20 cellular contexts compared by ENCODE assay signal in the genomic region with DNA sequence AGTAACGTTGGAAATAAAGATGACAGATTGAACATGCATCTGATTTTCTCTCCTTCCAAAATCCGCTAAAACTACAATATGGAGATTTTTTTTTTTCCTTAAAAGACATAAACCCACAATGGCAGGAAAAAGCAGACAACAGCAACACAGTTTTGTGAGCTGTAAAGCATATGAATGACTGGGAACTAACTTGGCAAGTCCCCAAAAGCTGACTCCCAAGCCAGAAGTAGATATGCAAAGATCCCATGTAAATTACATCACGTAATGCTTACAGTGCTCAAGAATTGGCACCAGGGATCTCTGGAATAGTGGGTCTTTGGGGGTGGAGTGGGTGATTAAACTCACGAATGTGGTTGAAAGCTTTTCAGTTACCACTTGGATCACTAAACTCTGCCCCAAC.
A peak's percentile ranks its signal among the peaks of the same experiment; 100 is the strongest.
DNase-seq lines count a peak whose midpoint lies in the region; ATAC-seq and TF ChIP-seq lines count a peak whose summit lies in the region.
"Had no signal": no experiment of that assay in that cellular context is flagged by ENCODE, and none has a peak within 500 bp of the region (broad histone marks: within the 10 kb centered on the region; RNA-seq: fewer than 3 reads in every experiment).

No MANE protein-coding gene starts in this region.

- H3K27ac ChIP-seq in mammary epithelial cell (ENCODE audit: insufficient read depth, low read depth, low read length): no peak overlapping the region
- H3K27ac ChIP-seq: 22Rv1, A549, BLaER1 had no signal

- H3K36me3 ChIP-seq in mammary epithelial cell (ENCODE audit: insufficient read depth, low read length): no peaks in the 10 kb centered on the region

- no peaks in the 10 kb centered on the region for H4K20me1 ChIP-seq in mammary epithelial cell (ENCODE audit: insufficient read depth, low read length)
- H4K20me1 ChIP-seq: BLaER1 had no signal

- peak; percentile 17 for DNase-seq in MCF 10A (ENCODE audit: unreplicated experiment)
- no peak for DNase-seq in mammary epithelial cell
- DNase-seq in RKO (ENCODE audit: low spot score): peak; percentile 5
- DNase-seq in choroid plexus epithelial cell (ENCODE audit: low read depth): peak; percentile 10
- peak; percentile 0 for DNase-seq in retinal pigment epithelial cell (ENCODE audit: low read depth)
- no peak for DNase-seq in KG1 (lab: John Stamatoyannopoulos, UW)
- no peak for DNase-seq in activated naive CD8-positive, alpha-beta T cell treated with anti-CD3 and anti-CD28 coated beads, Interleukin-2, amount 50 U/mL, for 24 hours
- DNase-seq: AML-193; CD4-positive, alpha-beta memory T cell; DMS153; DMS79; EL; HCEC 1CT had no signal

- H3K9ac ChIP-seq in mammary epithelial cell (ENCODE audit: insufficient read depth, low read length): no peak overlapping the region
- H3K9ac ChIP-seq: BLaER1 had no signal

- H3K4me2 ChIP-seq in mammary epithelial cell (ENCODE audit: insufficient read depth, low read depth, low read length): no peak overlapping the region
- H3K4me2 ChIP-seq: A549, BLaER1, GM23338 had no signal

- no peak overlapping the region for H3K4me3 Mint-ChIP-seq in MCF 10A (ENCODE audit: unreplicated experiment)
- no peak overlapping the region for H3K4me3 Mint-ChIP-seq in activated naive CD8-positive, alpha-beta T cell treated with anti-CD3 and anti-CD28 coated beads, Interleukin-2, amount 50 U/mL, for 24 hours
- H3K4me3 Mint-ChIP-seq: CD14-positive monocyte; CD4-positive, alpha-beta memory T cell; GM23338 had no signal

- CTCF ChIA-PET in MCF 10A (lab: Yijun Ruan, JAX) (interaction anchor here (0.6 kb wide), 1 partner anchor 19 kb away, joined by 3 read pairs; no protein-coding TSS in a partner anchor), mammary epithelial cell (lab: Charles Lee; ENCODE audit: low non-redundant PET) (no interaction called here)

- H2AFZ ChIP-seq in mammary epithelial cell (ENCODE audit: low read depth, low read length): no peak overlapping the region
- H2AFZ ChIP-seq: GM23338 had no signal

- dilution Hi-C loops in mammary epithelial cell (cut with HindIII; ENCODE audit: low sequenced_read_pairs): no loop called here

- H3K27me3 Mint-ChIP-seq in MCF 10A (ENCODE audit: insufficient read depth, unreplicated experiment): peaks cover 42% of the 10 kb centered on the region
- H3K27me3 Mint-ChIP-seq in activated naive CD8-positive, alpha-beta T cell treated with anti-CD3 and anti-CD28 coated beads, Interleukin-2, amount 50 U/mL, for 24 hours: peaks cover 4% of the 10 kb centered on the region

- peaks cover 10% of the 10 kb centered on the region for H3K9me3 ChIP-seq in mammary epithelial cell (replicated peaks; ENCODE audit: insufficient read depth, low read length)

- no peaks in the 10 kb centered on the region for H3K27me3 ChIP-seq in mammary epithelial cell (ENCODE audit: insufficient read depth, low read length)
- H3K27me3 ChIP-seq: BLaER1 had no signal

- H3K4me1 Mint-ChIP-seq in MCF 10A (ENCODE audit: insufficient read depth, unreplicated experiment): no peaks in the 10 kb centered on the region
- H3K4me1 Mint-ChIP-seq in activated naive CD8-positive, alpha-beta T cell treated with anti-CD3 and anti-CD28 coated beads, Interleukin-2, amount 50 U/mL, for 24 hours: no peaks in the 10 kb centered on the region
- H3K4me1 Mint-ChIP-seq: CD14-positive monocyte; CD4-positive, alpha-beta memory T cell; GM23338 had no signal

- intact Hi-C loops in MCF 10A (cut with micrococcal nuclease) (no loop called here), mammary epithelial cell (cut with micrococcal nuclease) (no loop called here)

- no peak overlapping the region for H3K4me3 ChIP-seq in mammary epithelial cell (replicated peaks in 1 of 3; ENCODE audit: insufficient read depth in 1 of 3, low read depth in 2 of 3, low read length in 3 of 3)
- no peak overlapping the region for H3K4me3 ChIP-seq in choroid plexus epithelial cell (ENCODE audit: low read depth, low read length)
- H3K4me3 ChIP-seq in retinal pigment epithelial cell (ENCODE audit: low read length): no peak overlapping the region
- H3K4me3 ChIP-seq: A549, BLaER1, GM12878, GM23338 had no signal

- H3K79me2 ChIP-seq in mammary epithelial cell (ENCODE audit: insufficient read depth, low read length): no peaks in the 10 kb centered on the region

- TF ChIP-seq CTCF in MCF 10A (IDR thresholded peaks at IDR 0.05; ENCODE audit: unreplicated experiment) (no peak), mammary epithelial cell (conservative IDR thresholded peaks at IDR 0.05 in 1 of 2, IDR thresholded peaks at IDR 0.05 in 1 of 2; ENCODE audit: extremely low read depth in 1 of 2, insufficient read depth in 1 of 2, low read depth in 1 of 2, low read length in 2 of 2) (no peak), choroid plexus epithelial cell (conservative IDR thresholded peaks at IDR 0.05; ENCODE audit: low read depth, low read length) (no peak), retinal pigment epithelial cell (conservative IDR thresholded peaks at IDR 0.05; ENCODE audit: low read depth, low read length) (no peak)

- 37% methylated on average over 4 of the region's 4 CpGs for WGBS in mammary epithelial cell (ENCODE audit: low coverage, missing lambda C conversion rate)

- ATAC-seq in GM19324 (IDR thresholded peaks at IDR 0.05; ENCODE audit: low FRiP score, unreplicated experiment): no peak
- ATAC-seq in activated naive CD8-positive, alpha-beta T cell treated with anti-CD3 and anti-CD28 coated beads, Interleukin-2, amount 50 U/mL, for 24 hours: no peak
- ATAC-seq: A549, GM12878, GM23338 had no signal

- H3K36me3 Mint-ChIP-seq in MCF 10A (ENCODE audit: insufficient read depth, unreplicated experiment): no peaks in the 10 kb centered on the region
- no peaks in the 10 kb centered on the region for H3K36me3 Mint-ChIP-seq in activated naive CD8-positive, alpha-beta T cell treated with anti-CD3 and anti-CD28 coated beads, Interleukin-2, amount 50 U/mL, for 24 hours (ENCODE audit: low read depth)
- H3K36me3 Mint-ChIP-seq: CD14-positive monocyte; CD4-positive, alpha-beta memory T cell had no signal

- BruUV-seq in MCF 10A (replicated peaks; lab: Mats Ljungman, UMichigan) (no TSS peak), mammary epithelial cell (replicated peaks; lab: Mats Ljungman, UMichigan) (no TSS peak)

- no peak overlapping the region for H3K27ac Mint-ChIP-seq in MCF 10A (ENCODE audit: low read depth, unreplicated experiment)
- H3K27ac Mint-ChIP-seq in activated naive CD8-positive, alpha-beta T cell treated with anti-CD3 and anti-CD28 coated beads, Interleukin-2, amount 50 U/mL, for 24 hours: no peak overlapping the region
- H3K27ac Mint-ChIP-seq: CD14-positive monocyte; CD4-positive, alpha-beta memory T cell; GM23338 had no signal

- in situ Hi-C loops in mammary epithelial cell (cut with MboI; ENCODE audit: low sequenced_read_pairs in 2 of 2): no loop called here

- no peaks in the 10 kb centered on the region for H3K4me1 ChIP-seq in mammary epithelial cell (ENCODE audit: insufficient read depth, low read length)
- H3K4me1 ChIP-seq: A549 had no signal

- peaks cover 8% of the 10 kb centered on the region for H3K9me3 Mint-ChIP-seq in MCF 10A (ENCODE audit: unreplicated experiment)
- peaks cover 18% of the 10 kb centered on the region for H3K9me3 Mint-ChIP-seq in activated naive CD8-positive, alpha-beta T cell treated with anti-CD3 and anti-CD28 coated beads, Interleukin-2, amount 50 U/mL, for 24 hours

- POLR2A ChIA-PET in MCF 10A (lab: Yijun Ruan, JAX): no interaction called here

Comparison
In these comparisons a context has a peak if more than half of its experiments do, and no peak if none do; other contexts are left out.
1. DNase-seq: peak in MCF 10A (single experiment), RKO (single experiment), choroid plexus epithelial cell (single experiment) and retinal pigment epithelial cell (single experiment); none in mammary epithelial cell (single experiment), KG1 (single experiment) and activated naive CD8-positive, alpha-beta T cell treated with anti-CD3 and anti-CD28 coated beads, Interleukin-2, amount 50 U/mL, for 24 hours (single experiment).